8 cellular contexts compared by ENCODE assay signal in genomic region chr15:37100109-37100873, GRCh38. TPM values are rescaled to one million over a fixed set of nuclear protein-coding genes. Genes with fewer than 3 reads are reported as not detected.
DNase-seq lines count a peak whose midpoint lies in the region; ATAC-seq, FAIRE-seq and TF ChIP-seq lines count a peak whose summit lies in the region.

Gene MEIS2 (minus strand): TSS chr15:37100549. CDS start chr15:37099466, 1,083 bp downstream.

- CTCF ChIA-PET in H1 (lab: Charles Lee; ENCODE audit: partially characterized antibody) = interaction anchor here (0.7 to 9.9 kb wide), 4 partner anchors 67 to 403 kb away, joined by 3 to 130 read pairs (median 3); no protein-coding TSS in a partner anchor

- peak within 1 kb of the TSS; percentile 60 for H3K18ac ChIP-seq in H1 (ENCODE audit: extremely low read depth, low read length)

- H4K20me1 ChIP-seq in H1 (replicated peaks in 1 of 2; ENCODE audit: control insufficient read depth in 1 of 2, insufficient read depth in 2 of 2, low read length in 2 of 2) = peaks cover 0 to 5% of the 10 kb centered on the region in 2 experiments

- peak within 1 kb of the TSS; percentile 21 for H4K5ac ChIP-seq in H1 (ENCODE audit: insufficient read length, low read depth, low read length)

- H2AFZ ChIP-seq in H1 (ENCODE audit: low read length) = peak within 1 kb of the TSS; percentile 43; the same call in 1 of the 2 replicates

- peaks cover 0 to 5% of the 10 kb centered on the region in 2 donors for H3K9me3 Mint-ChIP-seq in stimulated activated naive CD8-positive, alpha-beta T cell treated with anti-CD3 and anti-CD28 coated beads, Interleukin-15, amount 100 ng/mL, for 72 hours

- no peak within 1 kb of the TSS for H3K14ac ChIP-seq in H1 (ENCODE audit: insufficient read length)

- peaks cover 32% of the 10 kb centered on the region for H3K23me2 ChIP-seq in H1 (ENCODE audit: low read depth, low read length)

- H3K27ac ChIP-seq in 22Rv1 = peak within 1 kb of the TSS; percentile 71
- peak within 1 kb of the TSS; percentile 5; the same call in 1 of the 2 replicates for H3K27ac ChIP-seq in VCaP
- no peak within 1 kb of the TSS for H3K27ac ChIP-seq in H1 (ENCODE audit: low read depth, low read length)
- H3K27ac ChIP-seq in lower lobe of right lung = peak within 1 kb of the TSS; percentile 91

- H3K27me3 Mint-ChIP-seq in stimulated activated naive CD8-positive, alpha-beta T cell treated with anti-CD3 and anti-CD28 coated beads, Interleukin-15, amount 100 ng/mL, for 72 hours = peaks cover 98% of the 10 kb centered on the region

- TF ChIP-seq RAD21 in H1 (IDR thresholded peaks at IDR 0.05 in 1 of 2, conservative IDR thresholded peaks at IDR 0.05 in 1 of 2; ENCODE audit: low read depth in 2 of 2, low read length in 2 of 2) = peak in 1 of 2 experiments; percentile 14; a peak in 1 of 4 replicates

- H3K4me1 ChIP-seq in H1 (replicated peaks in 1 of 4; ENCODE audit: control insufficient read depth in 3 of 4, insufficient read depth in 4 of 4, low read length in 3 of 4) (peaks cover 4 to 32% (median 18%) of the 10 kb centered on the region in 4 experiments), lower lobe of right lung (peaks cover 4% of the 10 kb centered on the region)

- no peak within 1 kb of the TSS for H3K23ac ChIP-seq in H1 (ENCODE audit: insufficient read length)

- WGBS in H1 (ENCODE audit: extremely low coverage in 1 of 2, insufficient coverage in 1 of 2, insufficient read length in 1 of 2, insufficient replicate concordance in 2 of 2, low coverage in 1 of 2, low lambda C conversion rate in 2 of 2, missing lambda C conversion rate in 1 of 2), 2 experiments = 0% methylated on average over 18 of the region's 63 CpGs; no CpG with 5 or more reads in 1 of the 2 experiments

- H3K27me3 ChIP-seq in H1 (replicated peaks in 1 of 4; ENCODE audit: control insufficient read depth in 3 of 4, extremely low read depth in 1 of 4, insufficient read depth in 3 of 4, low read length in 3 of 4) (peaks cover 36 to 79% (median 69%) of the 10 kb centered on the region in 4 experiments), lower lobe of right lung (ENCODE audit: low read depth) (peaks cover 35% of the 10 kb centered on the region)

- H2BK5ac ChIP-seq in H1 (ENCODE audit: low read depth, low read length) = no peak within 1 kb of the TSS; the same call in 1 of the 2 replicates

- H3K4me3 ChIP-seq in H1 (ENCODE audit: extremely low read depth in 1 of 4, insufficient read depth in 2 of 4, low read depth in 3 of 4, low read length in 4 of 4) (peak within 1 kb of the TSS; percentile 33 to 81 (median 73)), lower lobe of right lung (peak within 1 kb of the TSS; percentile 56)

- H3K79me1 ChIP-seq in H1 (ENCODE audit: low read depth, low read length) = no peaks in the 10 kb centered on the region

- H3K9ac ChIP-seq in H1 (replicated peaks in 1 of 4; ENCODE audit: extremely low read depth in 1 of 4, low read depth in 3 of 4, low read length in 3 of 4) = no peak within 1 kb of the TSS

- no peaks in the 10 kb centered on the region for H3K36me3 ChIP-seq in H1 (ENCODE audit: control insufficient read depth in 2 of 4, insufficient read depth in 4 of 4, low read length in 3 of 4)
- no peaks in the 10 kb centered on the region for H3K36me3 ChIP-seq in lower lobe of right lung

- ATAC-seq in HG03139 (IDR thresholded peaks at IDR 0.05; ENCODE audit: unreplicated experiment) (peak; percentile 35), lower lobe of right lung (peak; percentile 82 to 89)
- ATAC-seq in stimulated activated naive CD8-positive, alpha-beta T cell treated with anti-CD3 and anti-CD28 coated beads, Interleukin-15, amount 100 ng/mL, for 72 hours = peak; percentile 59

- intact Hi-C loops in lower lobe of right lung (cut with DNase I) = loop anchor here (10.0 kb wide), 1 partner anchor 215 kb away; no protein-coding TSS in a partner anchor

- peak; percentile 88 for TF ChIP-seq POLR2A in GM12892 (IDR thresholded peaks at IDR 0.05; ENCODE audit: low read depth, low read length)
- TF ChIP-seq POLR2A in H1 (IDR thresholded peaks at IDR 0.05; ENCODE audit: control extremely low read depth in 1 of 2, low read depth in 2 of 2, low read length in 2 of 2) = no peak

- no peak within 1 kb of the TSS for H3K4ac ChIP-seq in H1 (replicated peaks; ENCODE audit: insufficient read length, low read depth, low read length)

- no peaks in the 10 kb centered on the region for H3K79me2 ChIP-seq in H1 (ENCODE audit: control insufficient read depth in 1 of 2, insufficient read depth in 2 of 2, low read length in 2 of 2)

- POLR2A ChIA-PET in H1 (lab: Charles Lee; ENCODE audit: partially characterized antibody) = interaction anchor here (0.6 to 1.2 kb wide), 5 partner anchors 11 to 223 kb away, joined by 3 to 4 read pairs (median 3); no protein-coding TSS in a partner anchor

- peak; percentile 63 for DNase-seq in GM12892 (ENCODE audit: insufficient read length)
- DNase-seq in NCI-H2196 (lab: John Stamatoyannopoulos, UW; ENCODE audit: unreplicated experiment) = peak; percentile 87
- DNase-seq in H1 (ENCODE audit: low read depth in 1 of 2, low spot score in 2 of 2) = peak in 1 of 2 experiments; percentile 82
- DNase-seq in lower lobe of right lung = peak; percentile 91
- peak; percentile 32 to 54 for DNase-seq in stimulated activated naive CD8-positive, alpha-beta T cell treated with anti-CD3 and anti-CD28 coated beads, Interleukin-15, amount 100 ng/mL, for 72 hours

- H3K27ac Mint-ChIP-seq in stimulated activated naive CD8-positive, alpha-beta T cell treated with anti-CD3 and anti-CD28 coated beads, Interleukin-15, amount 100 ng/mL, for 72 hours = peak within 1 kb of the TSS; percentile 77 to 87

- TF ChIP-seq CTCF in 22Rv1 (IDR thresholded peaks at IDR 0.05) = no peak
- no peak for TF ChIP-seq CTCF in VCaP (conservative IDR thresholded peaks at IDR 0.05)
- no peak for TF ChIP-seq CTCF in H1 (IDR thresholded peaks at IDR 0.05; ENCODE audit: control extremely low read depth in 1 of 3, insufficient read depth in 1 of 3, low read depth in 1 of 3, low read length in 3 of 3)
- no peak for TF ChIP-seq CTCF in lower lobe of right lung (IDR thresholded peaks at IDR 0.05)

- no peak within 1 kb of the TSS for H2AK5ac ChIP-seq in H1 (ENCODE audit: low read depth, low read length)

- H3K9me3 ChIP-seq in H1 (ENCODE audit: insufficient read depth in 2 of 2, low read depth in 1 of 2, low read length in 1 of 2) = no peaks in the 10 kb centered on the region
- H3K9me3 ChIP-seq in lower lobe of right lung = no peaks in the 10 kb centered on the region

- TF ChIP-seq EP300 in H1 (IDR thresholded peaks at IDR 0.05; ENCODE audit: borderline replicate concordance in 1 of 2, low read depth in 2 of 2, low read length in 2 of 2) = no peak

- H2BK12ac ChIP-seq in H1 (ENCODE audit: low read depth, low read length) = no peak within 1 kb of the TSS

- H2BK15ac ChIP-seq in H1 (ENCODE audit: low read length) = no peak within 1 kb of the TSS

- peak within 1 kb of the TSS; percentile 90 to 93 for H3K4me3 Mint-ChIP-seq in stimulated activated naive CD8-positive, alpha-beta T cell treated with anti-CD3 and anti-CD28 coated beads, Interleukin-15, amount 100 ng/mL, for 72 hours

- peak within 1 kb of the TSS; percentile 91 to 92 for H3K4me2 ChIP-seq in H1 (ENCODE audit: insufficient read depth in 1 of 2, low read depth in 2 of 2, low read length in 2 of 2)

- H3K56ac ChIP-seq in H1 (replicated peaks; ENCODE audit: insufficient read length, low read depth, low read length) = no peak within 1 kb of the TSS

- FAIRE-seq in GM12892 (lab: Jason Lieb, UNC) (peak; percentile 73), H1 (lab: Jason Lieb, UNC) (no peak)

- H2BK120ac ChIP-seq in H1 (replicated peaks; ENCODE audit: low read depth, low read length) = no peak within 1 kb of the TSS

- 0 out of 2 replicates have a peak within 1 kb of the TSS, but pooled peaks have one; percentile 7 for H2BK20ac ChIP-seq in H1 (ENCODE audit: low read length)

- H4K91ac ChIP-seq in H1 (replicated peaks; ENCODE audit: insufficient read length, low read length) = no peak within 1 kb of the TSS

- peak within 1 kb of the TSS; percentile 11; the same call in 1 of the 2 replicates for H4K8ac ChIP-seq in H1 (ENCODE audit: extremely low read depth, insufficient read depth, low read length)

- H3K4me1 Mint-ChIP-seq in stimulated activated naive CD8-positive, alpha-beta T cell treated with anti-CD3 and anti-CD28 coated beads, Interleukin-15, amount 100 ng/mL, for 72 hours = peaks cover 66% of the 10 kb centered on the region

TF ChIP-seq in H1, 55 proteins besides CTCF, POLR2A, EP300 and RAD21 (continues in another document):
- TF ChIP-seq CBX8 (IDR thresholded peaks at IDR 0.05; ENCODE audit: borderline replicate concordance, low read depth, low read length) = no peak
- peak; percentile 98 for TF ChIP-seq CTBP2 (IDR thresholded peaks at IDR 0.05; ENCODE audit: borderline replicate concordance, insufficient read depth, insufficient read length, low read length)
- TF ChIP-seq CEBPB (IDR thresholded peaks at IDR 0.05; ENCODE audit: low read depth, low read length) = no peak
- TF ChIP-seq GTF2F1 (IDR thresholded peaks at IDR 0.05; ENCODE audit: borderline replicate concordance, low read depth, low read length) = no peak
- no peak for TF ChIP-seq USF2 (IDR thresholded peaks at IDR 0.05; ENCODE audit: low read length)
- TF ChIP-seq RFX5 (IDR thresholded peaks at IDR 0.05; ENCODE audit: borderline replicate concordance, low read depth, low read length) = no peak
- TF ChIP-seq SP4 (IDR thresholded peaks at IDR 0.05; ENCODE audit: low read length) = no peak
- no peak for TF ChIP-seq MAFK (IDR thresholded peaks at IDR 0.05; ENCODE audit: low read depth, low read length)
- TF ChIP-seq KDM5A (IDR thresholded peaks at IDR 0.05; ENCODE audit: low read length) = no peak
- TF ChIP-seq SAP30 (IDR thresholded peaks at IDR 0.05; ENCODE audit: insufficient read depth, insufficient replicate concordance, low read length) = no peak

RNA-seq across cellular contexts. Expression of gene MEIS2, which starts in this region (rescaled TPM):
- 18.5 TPM for polyA plus RNA-seq in GM12892 (2012; ENCODE audit: missing spikeins)
- 0.22 and 0.65 TPM in 2 replicates for total RNA-seq in H1 (2021; fragmentation: NEBNext Ultra II Directional; extraction: Animal tissue kit (Norgen Biotek cat#: 25700))
- polyA plus RNA-seq in H1 (2011; rRNA removed) = 1.2 and 1.3 TPM in 2 replicates
- polyA plus RNA-seq in H1 (2011; cell fraction: cytosol; rRNA removed) = 0.41 TPM
- 2.1 TPM for polyA plus RNA-seq in H1 (2011; cell fraction: nucleus; rRNA removed)
- polyA plus RNA-seq in H1 (2012, experiment 1 of 2) = 0.25 to 1.9 TPM (median 0.37 TPM) in 4 replicates
- 0.08 TPM for polyA plus RNA-seq in H1 (2012, experiment 2 of 2)
- polyA plus RNA-seq in H1 (2013, experiment 1 of 2) = 0.16 TPM
- polyA plus RNA-seq in H1 (2013, experiment 2 of 2) = 0.24 TPM
- polyA minus RNA-seq in H1 (2011; rRNA and poly(A)+ RNA removed) = 0.88 and 2.0 TPM in 2 replicates
- polyA minus RNA-seq in H1 (2011; cell fraction: cytosol; rRNA and poly(A)+ RNA removed) = not detected
- polyA minus RNA-seq in H1 (2011; cell fraction: nucleus; rRNA and poly(A)+ RNA removed) = 4.5 TPM
- 20.7 TPM for total RNA-seq in lower lobe of right lung

Comparison
In these comparisons a context has a peak if more than half of its experiments do, and no peak if none do; other contexts are left out.
1. RNA of gene MEIS2 (total RNA-seq): 20.7 TPM in lower lobe of right lung (single experiment); 0.22 to 0.65 TPM in H1; every median in the first group is over 10 times any median in the second.
2. ATAC-seq: peak in every context shown above with its lines; median percentile 86 in lower lobe of right lung; 59 in stimulated activated naive CD8-positive, alpha-beta T cell treated with anti-CD3 and anti-CD28 coated beads, Interleukin-15, amount 100 ng/mL, for 72 hours; 35 in HG03139.